21 cellular contexts compared by ENCODE assay signal in the genomic region with DNA sequence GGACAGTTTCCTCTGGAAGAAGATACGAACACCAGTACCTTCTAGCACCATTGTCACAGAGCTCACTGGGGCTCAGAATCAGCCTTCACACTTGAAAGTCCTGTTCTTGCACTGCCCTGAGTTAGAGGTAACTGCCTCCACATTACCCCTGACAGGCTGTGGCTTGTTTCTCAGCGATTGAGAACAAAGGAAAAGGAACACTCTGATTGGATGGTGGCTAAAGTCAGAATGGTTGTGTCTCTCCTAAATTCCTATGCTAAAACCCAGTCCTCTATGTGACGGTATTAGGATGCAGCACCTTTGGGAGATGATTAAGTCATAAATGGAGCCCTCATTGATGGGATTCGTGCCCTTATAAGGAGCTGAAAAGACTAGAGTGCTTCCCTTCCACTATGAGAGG. TPM values are rescaled to one million over a fixed set of nuclear protein-coding genes. Genes with fewer than 3 reads are reported as not detected.
DNase-seq lines count a peak whose midpoint lies in the region; ATAC-seq and TF ChIP-seq lines count a peak whose summit lies in the region.
"Had no signal": no experiment of that assay in that cellular context is flagged by ENCODE, and none has a peak within 500 bp of the region (broad histone marks: within the 10 kb centered on the region; RNA-seq: fewer than 3 reads in every experiment).

No MANE protein-coding gene starts in this region.

- CTCF ChIA-PET in Caco-2 (lab: Charles Lee) = no interaction called here
- CTCF ChIA-PET in WTC11 (lab: Charles Lee) = interaction anchor here (1.6 kb wide), 1 partner anchor 116 kb away, joined by 4 read pairs; a partner anchor contains a TSS

- H3K36me3 ChIP-seq in Caco-2 (ENCODE audit: control insufficient read depth, insufficient read depth, low read length) (peaks cover 9% of the 10 kb centered on the region), esophagus muscularis mucosa (peaks cover 38 to 81% (median 63%) of the 10 kb centered on the region in 4 donors)

- TF ChIP-seq EP300 in esophagus muscularis mucosa (IDR thresholded peaks at IDR 0.05) = no peak

- H3K4me1 ChIP-seq in Caco-2 (no peaks in the 10 kb centered on the region), esophagus muscularis mucosa (peaks cover 10 to 44% (median 35%) of the 10 kb centered on the region in 4 donors)

- intact Hi-C loops in Caco-2 (cut with micrococcal nuclease; ENCODE audit: unreplicated experiment) = no loop called here
- intact Hi-C loops in esophagus muscularis mucosa (cut with DNase I) = loop anchor here (10.0 kb wide), 1 partner anchor 1249 kb away; a partner anchor contains a TSS

- ATAC-seq in WTC11 (no peak; the same call in 1 of the 2 replicates), GM18511 (IDR thresholded peaks at IDR 0.05; ENCODE audit: unreplicated experiment) (no peak), HG03342 (IDR thresholded peaks at IDR 0.05; ENCODE audit: unreplicated experiment) (no peak), HG02981 (IDR thresholded peaks at IDR 0.05; ENCODE audit: unreplicated experiment) (no peak)
- ATAC-seq: stimulated activated naive CD8-positive, alpha-beta T cell treated with anti-CD3 and anti-CD28 coated beads, Interleukin-15, Interleukin-2, amounts not matched to agents 100 U/mL and 50 U/mL, for 24 hours; T-cell had no signal

- H3K9me3 ChIP-seq in Caco-2 (0 out of 2 replicates have a peak, but pooled peaks cover 3% of the 10 kb centered on the region), esophagus muscularis mucosa (no peaks in the 10 kb centered on the region)
- H3K9me3 ChIP-seq: HAP-1 had no signal

- DNase-seq in Caco-2 (no peak), WTC11 (ENCODE audit: low spot score) (no peak), esophagus muscularis mucosa (ENCODE audit: extremely low spot score) (no peak), osteocyte (ENCODE audit: extremely low spot score, unreplicated experiment) (no peak)
- no peak for DNase-seq in stimulated activated CD4-positive, alpha-beta T cell treated with anti-CD3 and anti-CD28 coated beads, Interleukin-4, amount 100 ng/mL, for 4 hours
- DNase-seq: activated CD4-positive, alpha-beta T cell treated with anti-CD3 and anti-CD28 coated beads, Interleukin-2, amount 50 U/mL, for 4 hours; activated T-cell treated with anti-CD3 and anti-CD28 coated beads, Interleukin-2, amount 50 U/mL, for 24 hours; heart right ventricle; kidney; NCI-H1105 treated with DMSO at 0.1 percent for 48 hours; NCI-H748 treated with DMSO at 0.1 percent for 48 hours; nephron progenitor cell; retina; SHP77; stimulated activated naive CD8-positive, alpha-beta T cell treated with anti-CD3 and anti-CD28 coated beads, Interleukin-15, Interleukin-2, amounts not matched to agents 100 U/mL and 50 U/mL, for 24 hours; T-cell had no signal

- H3K4me3 ChIP-seq in Caco-2 (ENCODE audit: low read depth, low read length) (no peak overlapping the region), esophagus muscularis mucosa (no peak overlapping the region)
- H3K4me3 ChIP-seq: HAP-1, heart right ventricle had no signal

- H3K36me3 Mint-ChIP-seq in Caco-2 (ENCODE audit: insufficient read depth, unreplicated experiment) (peaks cover 83% of the 10 kb centered on the region), WTC11 (peaks cover 55% of the 10 kb centered on the region), osteocyte (ENCODE audit: unreplicated experiment) (peaks cover 67% of the 10 kb centered on the region)

- H3K4me3 Mint-ChIP-seq in Caco-2 (ENCODE audit: unreplicated experiment) (no peak overlapping the region), WTC11 (no peak overlapping the region), osteocyte (ENCODE audit: unreplicated experiment) (no peak overlapping the region)
- H3K4me3 Mint-ChIP-seq: activated naive CD4-positive, alpha-beta T cell treated with anti-CD3 and anti-CD28 coated beads, Interleukin-2, amount 50 U/mL, for 24 hours; activated T-cell treated with anti-CD3 and anti-CD28 coated beads, Interleukin-2, amount 50 U/mL, for 24 hours; nephron progenitor cell; T-cell had no signal

- H3K27me3 ChIP-seq in Caco-2 (replicated peaks; ENCODE audit: control insufficient read depth, insufficient read depth, low read length) (no peaks in the 10 kb centered on the region; the same call in 1 of the 2 replicates), esophagus muscularis mucosa (no peaks in the 10 kb centered on the region)
- H3K27me3 ChIP-seq: heart right ventricle had no signal

- H3K27ac ChIP-seq in esophagus muscularis mucosa (replicated peaks in 1 of 4) = peak overlapping the region; percentile 33 to 67 (median 66)

- TF ChIP-seq POLR2A in esophagus muscularis mucosa (IDR thresholded peaks at IDR 0.05; ENCODE audit: low read depth) = no peak

- POLR2A ChIA-PET in Caco-2 (lab: Charles Lee) (no interaction called here), WTC11 (lab: Charles Lee) (no interaction called here)

- no peaks in the 10 kb centered on the region for H3K4me1 Mint-ChIP-seq in Caco-2 (ENCODE audit: low read depth, unreplicated experiment)
- H3K4me1 Mint-ChIP-seq in WTC11 = peaks cover 30% of the 10 kb centered on the region
- peaks cover 16% of the 10 kb centered on the region for H3K4me1 Mint-ChIP-seq in osteocyte (ENCODE audit: unreplicated experiment)
- H3K4me1 Mint-ChIP-seq: activated naive CD4-positive, alpha-beta T cell treated with anti-CD3 and anti-CD28 coated beads, Interleukin-2, amount 50 U/mL, for 24 hours; T-cell had no signal

- BruUV-seq in Caco-2 (replicated peaks; lab: Mats Ljungman, UMichigan) = no TSS peak

- H3K27ac Mint-ChIP-seq in Caco-2 (ENCODE audit: unreplicated experiment) = peak overlapping the region; percentile 7
- H3K27ac Mint-ChIP-seq in WTC11 = peak overlapping the region; percentile 78
- peak overlapping the region; percentile 51 for H3K27ac Mint-ChIP-seq in osteocyte (ENCODE audit: unreplicated experiment)
- H3K27ac Mint-ChIP-seq: activated naive CD4-positive, alpha-beta T cell treated with anti-CD3 and anti-CD28 coated beads, Interleukin-2, amount 50 U/mL, for 24 hours had no signal

- H3K27me3 Mint-ChIP-seq in Caco-2 (ENCODE audit: insufficient read depth, unreplicated experiment) = no peaks in the 10 kb centered on the region
- H3K27me3 Mint-ChIP-seq in WTC11 (ENCODE audit: low read depth) = no peaks in the 10 kb centered on the region
- no peaks in the 10 kb centered on the region for H3K27me3 Mint-ChIP-seq in osteocyte (ENCODE audit: unreplicated experiment)
- H3K27me3 Mint-ChIP-seq: activated naive CD4-positive, alpha-beta T cell treated with anti-CD3 and anti-CD28 coated beads, Interleukin-2, amount 50 U/mL, for 24 hours; activated T-cell treated with anti-CD3 and anti-CD28 coated beads, Interleukin-2, amount 50 U/mL, for 24 hours; T-cell had no signal

- TF ChIP-seq CTCF in Caco-2 (IDR thresholded peaks at IDR 0.05; ENCODE audit: insufficient read depth in 1 of 2, low read depth in 1 of 2, low read length in 1 of 2, severe bottlenecking in 1 of 2, unreplicated experiment in 1 of 2) (no peak), WTC11 (IDR thresholded peaks at IDR 0.05) (no peak), esophagus muscularis mucosa (IDR thresholded peaks at IDR 0.05) (no peak), osteocyte (IDR thresholded peaks at IDR 0.05) (no peak)

- 84% methylated on average over 4 of the region's 4 CpGs for whole genome bisulfite sequencing in esophagus muscularis mucosa

- H3K9me3 Mint-ChIP-seq in Caco-2 (ENCODE audit: unreplicated experiment) (no peaks in the 10 kb centered on the region), WTC11 (peaks cover 9% of the 10 kb centered on the region), osteocyte (ENCODE audit: unreplicated experiment) (no peaks in the 10 kb centered on the region)
- H3K9me3 Mint-ChIP-seq: activated naive CD4-positive, alpha-beta T cell treated with anti-CD3 and anti-CD28 coated beads, Interleukin-2, amount 50 U/mL, for 24 hours; activated T-cell treated with anti-CD3 and anti-CD28 coated beads, Interleukin-2, amount 50 U/mL, for 24 hours; T-cell had no signal

TF ChIP-seq in WTC11, 78 proteins besides CTCF, POLR2A, EP300 and RAD21:
- TF ChIP-seq, protein P1, sequence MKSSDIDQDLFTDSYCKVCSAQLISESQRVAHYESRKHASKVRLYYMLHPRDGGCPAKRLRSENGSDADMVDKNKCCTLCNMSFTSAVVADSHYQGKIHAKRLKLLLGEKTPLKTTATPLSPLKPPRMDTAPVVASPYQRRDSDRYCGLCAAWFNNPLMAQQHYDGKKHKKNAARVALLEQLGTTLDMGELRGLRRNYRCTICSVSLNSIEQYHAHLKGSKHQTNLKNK (CRISPR knock-in tag; IDR thresholded peaks at IDR 0.05) = no peak
- TF ChIP-seq ZNF138 (CRISPR knock-in tag; conservative IDR thresholded peaks at IDR 0.05) = no peak

RNA-seq across cellular contexts. Expression of a gene that starts 38.8 kb away (rescaled TPM):
- total RNA-seq in Caco-2 (2022) (0.77 and 0.84 TPM in 2 replicates), WTC11 (2021) (0.30 to 0.79 TPM (median 0.46 TPM) in 3 replicates), esophagus muscularis mucosa (1 to 10 TPM in 3 of 4 donors, under 1 TPM in 1; 0.66 to 2.9 (median 1.7) TPM), osteocyte (3.0 and 3.1 TPM in 2 replicates)
- total RNA-seq: T-cell had no signal

Comparison
In these comparisons a context has a peak if more than half of its experiments do, and no peak if none do; other contexts are left out.
1. H3K27ac Mint-ChIP-seq: peak in every context shown above with its lines; median percentile 78 in WTC11; 51 in osteocyte; 7 in Caco-2.